8 cellular contexts compared by ENCODE assay signal in genomic region chr22:37472418-37473006, GRCh38. TPM values are rescaled to one million over a fixed set of nuclear protein-coding genes. Genes with fewer than 3 reads are reported as not detected.
A peak's percentile ranks its signal among the peaks of the same experiment; 100 is the strongest.
DNase-seq lines count a peak whose midpoint lies in the region; ATAC-seq and TF ChIP-seq lines count a peak whose summit lies in the region.

No MANE protein-coding gene starts in this region.

- no peak overlapping the region for H2AK5ac ChIP-seq in IMR-90 (ENCODE audit: low read depth, low read length)

- H3K27me3 ChIP-seq in IMR-90 (ENCODE audit: control insufficient read depth, insufficient read depth, low read length) = peaks cover 71% of the 10 kb centered on the region

- H2BK20ac ChIP-seq in IMR-90 (ENCODE audit: low read depth, low read length) = no peak overlapping the region

- no peak overlapping the region for H3K4me2 ChIP-seq in IMR-90 (ENCODE audit: low read depth, low read length)

- no peak overlapping the region for H4K91ac ChIP-seq in IMR-90 (ENCODE audit: insufficient read depth, low read depth, low read length)

- H3K4me1 ChIP-seq in IMR-90 (ENCODE audit: control insufficient read depth, insufficient read depth, low read length) = no peaks in the 10 kb centered on the region

- ATAC-seq in IMR-90 (ENCODE audit: low read depth) = peak; percentile 50; the same call in 1 of the 2 replicates
- ATAC-seq in GM19035 (IDR thresholded peaks at IDR 0.05; ENCODE audit: unreplicated experiment) = no peak

- H3K9ac ChIP-seq in IMR-90 (ENCODE audit: low read depth, low read length) = no peak overlapping the region

- TF ChIP-seq POLR2A in IMR-90 (IDR thresholded peaks at IDR 0.05; ENCODE audit: low read depth, low read length) = no peak

- 40% methylated on average over 1 of the region's 8 CpGs; no CpG with 5 or more reads in 1 of the 2 experiments for WGBS in IMR-90 (ENCODE audit: extremely low coverage in 2 of 2, insufficient read length in 1 of 2), 2 experiments

- H3K56ac ChIP-seq in IMR-90 (ENCODE audit: extremely low read depth, insufficient read depth, low read length) = no peak overlapping the region

- no peak overlapping the region for H4K8ac ChIP-seq in IMR-90 (ENCODE audit: low read depth in 2 of 2, low read length in 2 of 2)

- in situ Hi-C loops in IMR-90 (cut with MboI; ENCODE audit: low sequenced_read_pairs) = no loop called here

- no peak overlapping the region for H2BK15ac ChIP-seq in IMR-90 (ENCODE audit: low read depth, low read length)

- dilution Hi-C loops in IMR-90 (cut with HindIII; ENCODE audit: low sequenced_read_pairs, unreplicated experiment) = no loop called here

- H4K20me1 ChIP-seq in IMR-90 (ENCODE audit: insufficient read depth, low read length) = no peaks in the 10 kb centered on the region; the same call in 1 of the 2 replicates

- peak overlapping the region; percentile 78 for H2AK9ac ChIP-seq in IMR-90 (replicated peaks; ENCODE audit: low read depth, low read length, poor library complexity)

- no peaks in the 10 kb centered on the region for H3K9me3 ChIP-seq in IMR-90 (ENCODE audit: control insufficient read depth, insufficient read depth, low read length)

- peak; percentile 58 for TF ChIP-seq RAD21 in IMR-90 (IDR thresholded peaks at IDR 0.05; ENCODE audit: low read length)

- no peak overlapping the region for H3K27ac ChIP-seq in IMR-90 (ENCODE audit: insufficient read depth, low read length)

- H3K4me3 ChIP-seq in IMR-90 (ENCODE audit: insufficient read depth, low read depth, low read length) (no peak overlapping the region), fibroblast of pulmonary artery (replicated peaks; ENCODE audit: low read depth, low read length) (no peak overlapping the region)

- CTCF ChIA-PET in IMR-90 (lab: Yijun Ruan, JAX) = interaction anchor here (0.6 to 1.4 kb wide), 5 partner anchors 10 to 390 kb away, joined by 3 to 5 read pairs (median 3); no protein-coding TSS in a partner anchor

- H3K36me3 ChIP-seq in IMR-90 (ENCODE audit: control insufficient read depth, insufficient read depth, low read length) = no peaks in the 10 kb centered on the region

- no TSS peak for BruUV-seq in IMR-90 (replicated peaks; lab: Mats Ljungman, UMichigan)

- no peak overlapping the region for H2BK120ac ChIP-seq in IMR-90 (ENCODE audit: low read depth, low read length)

- H3K18ac ChIP-seq in IMR-90 (ENCODE audit: low read depth, low read length) = no peak overlapping the region

- no peak overlapping the region for H3K14ac ChIP-seq in IMR-90 (replicated peaks; ENCODE audit: low read depth, low read length)

- POLR2A ChIA-PET in IMR-90 (lab: Charles Lee; ENCODE audit: unreplicated experiment) = no interaction called here

- TF ChIP-seq CTCF in IMR-90 (conservative IDR thresholded peaks at IDR 0.05; ENCODE audit: low read depth, low read length) (peak; percentile 60), fibroblast of pulmonary artery (IDR thresholded peaks at IDR 0.05; ENCODE audit: low read length, missing control alignments) (peak; percentile 64)

- intact Hi-C loops in IMR-90 (cut with micrococcal nuclease) = loop anchor here (1.0 kb wide), 1 partner anchor 46 kb away; no protein-coding TSS in a partner anchor

- H2AFZ ChIP-seq in IMR-90 (replicated peaks; ENCODE audit: low read length, poor library complexity) = no peak overlapping the region

- DNase-seq in D341Med (ENCODE audit: low spot score) (peak; percentile 72), IMR-90 (peak; percentile 28), fibroblast of pulmonary artery (ENCODE audit: low read depth) (peak; percentile 42), NOMO-1 treated with DMSO at 0.1 percent for 48 hours (lab: John Stamatoyannopoulos, UW; ENCODE audit: unreplicated experiment) (no peak), superior temporal gyrus (ENCODE audit: extremely low spot score) (no peak)
- DNase-seq in activated CD4-positive, alpha-beta T cell treated with anti-CD3 and anti-CD28 coated beads, Interleukin-2, amount 50 U/mL, for 1 hour = peak; percentile 52
- peak; percentile 27 for DNase-seq in stimulated activated CD8-positive, alpha-beta memory T cell treated with anti-CD3 and anti-CD28 coated beads, Interleukin-15, amount 100 ng/mL, for 1 hour (ENCODE audit: low read depth)

- H3K23ac ChIP-seq in IMR-90 (ENCODE audit: low read depth, low read length) = no peak overlapping the region

- no peak overlapping the region for H3K4ac ChIP-seq in IMR-90 (ENCODE audit: low read depth, low read length)

- no peaks in the 10 kb centered on the region for H3K9me1 ChIP-seq in IMR-90 (ENCODE audit: insufficient read depth, low read length)

- H2BK5ac ChIP-seq in IMR-90 (ENCODE audit: low read depth, low read length, poor library complexity, severe bottlenecking) = no peak overlapping the region

- no peak overlapping the region for H4K5ac ChIP-seq in IMR-90 (ENCODE audit: low read depth, low read length)

- H3K79me1 ChIP-seq in IMR-90 (ENCODE audit: low read depth in 1 of 2, low read length in 2 of 2) = no peaks in the 10 kb centered on the region

TF ChIP-seq in IMR-90, 13 proteins besides CTCF, POLR2A, EP300 and RAD21:
- TF ChIP-seq CHD1 (IDR thresholded peaks at IDR 0.05; ENCODE audit: low read depth, low read length) = no peak
- no peak for TF ChIP-seq MAFK (IDR thresholded peaks at IDR 0.05; ENCODE audit: low read depth, low read length)
- peak; percentile 21; the same call in 1 of the 2 replicates for TF ChIP-seq MAZ (IDR thresholded peaks at IDR 0.05; ENCODE audit: borderline replicate concordance, low read depth, low read length)
- TF ChIP-seq SMC3 (IDR thresholded peaks at IDR 0.05; ENCODE audit: low read depth, low read length) = peak; percentile 63

RNA-seq across cellular contexts. Expression of gene MFNG, which starts 13.7 kb away (rescaled TPM):
- not detected in 2 replicates for total RNA-seq in IMR-90 (2012; rRNA removed)
- 0.15 and 0.24 TPM in 2 replicates for polyA plus RNA-seq in IMR-90 (2012; rRNA removed)
- 0.08 and 0.34 TPM in 2 replicates for polyA plus RNA-seq in IMR-90 (2012; cell fraction: cytosol; rRNA removed)
- polyA plus RNA-seq in IMR-90 (2012; cell fraction: nucleus; rRNA removed; ENCODE audit: low replicate concordance) = 0.91 and 1.7 TPM in 2 replicates

RNA-seq across cellular contexts. Expression of gene ELFN2, which starts 45.2 kb away (rescaled TPM):
- 0.72 and 0.83 TPM in 2 replicates for total RNA-seq in IMR-90 (2012; rRNA removed)
- polyA plus RNA-seq in IMR-90 (2012; rRNA removed) = 5.0 and 6.3 TPM in 2 replicates
- polyA plus RNA-seq in IMR-90 (2012; cell fraction: cytosol; rRNA removed) = 2.2 and 4.8 TPM in 2 replicates
- polyA plus RNA-seq in IMR-90 (2012; cell fraction: nucleus; rRNA removed; ENCODE audit: low replicate concordance) = 13.5 and 26.9 TPM in 2 replicates

RNA-seq across cellular contexts. Expression of gene CARD10, which starts 46.7 kb away (rescaled TPM):
- total RNA-seq in IMR-90 (2012; rRNA removed) = 6.1 TPM in 2 replicates
- polyA plus RNA-seq in IMR-90 (2012; rRNA removed) = 18.4 and 19.8 TPM in 2 replicates
- polyA plus RNA-seq in IMR-90 (2012; cell fraction: cytosol; rRNA removed) = 9.8 and 18.6 TPM in 2 replicates
- 23.8 and 66.7 TPM in 2 replicates for polyA plus RNA-seq in IMR-90 (2012; cell fraction: nucleus; rRNA removed; ENCODE audit: low replicate concordance)

Comparison
In these comparisons a context has a peak if more than half of its experiments do, and no peak if none do; other contexts are left out.
1. DNase-seq: peak in D341Med (single experiment), IMR-90 (single experiment), activated CD4-positive, alpha-beta T cell treated with anti-CD3 and anti-CD28 coated beads, Interleukin-2, amount 50 U/mL, for 1 hour (single experiment), fibroblast of pulmonary artery (single experiment) and stimulated activated CD8-positive, alpha-beta memory T cell treated with anti-CD3 and anti-CD28 coated beads, Interleukin-15, amount 100 ng/mL, for 1 hour (single experiment); none in NOMO-1 treated with DMSO at 0.1 percent for 48 hours (single experiment) and superior temporal gyrus (single experiment).